16 cellular contexts compared by ENCODE assay signal in the genomic region with DNA sequence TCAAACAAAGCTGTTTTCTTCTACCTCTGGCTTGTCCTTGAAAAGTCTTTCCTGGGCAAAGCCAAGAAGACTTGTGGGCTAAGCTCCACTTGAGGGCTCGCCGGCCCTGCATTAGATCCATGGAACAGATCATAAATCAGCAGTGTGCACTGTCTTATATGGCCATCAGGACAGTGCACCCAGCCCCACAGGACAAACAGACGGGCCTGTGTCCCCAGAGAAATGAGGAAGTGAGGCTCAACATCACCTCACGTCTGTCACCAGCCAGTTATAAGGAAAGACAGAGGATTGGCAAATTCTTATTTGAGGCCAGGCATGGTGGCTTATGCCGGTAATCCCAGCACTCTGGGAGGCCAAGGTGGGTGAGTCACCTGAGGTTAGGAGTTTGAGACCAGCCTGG. TPM values are rescaled to one million over a fixed set of nuclear protein-coding genes. Genes with fewer than 3 reads are reported as not detected.
"Had no signal": no experiment of that assay in that cellular context is flagged by ENCODE, and none has a peak within 500 bp of the region (broad histone marks: within the 10 kb centered on the region; RNA-seq: fewer than 3 reads in every experiment).

No MANE protein-coding gene starts in this region.

- H3K4me3 ChIP-seq: esophagus muscularis mucosa, psoas muscle, right lobe of liver, spleen, upper lobe of left lung had no signal

- H3K4me3 Mint-ChIP-seq: activated CD4-positive, alpha-beta memory T cell treated with anti-CD3 and anti-CD28 coated beads for 36 hours; activated T-cell treated with anti-CD3 and anti-CD28 coated beads, Interleukin-2, amount 50 U/mL, for 4 hours; nephron had no signal

- H3K4me1 ChIP-seq: esophagus muscularis mucosa, psoas muscle, right lobe of liver, spleen, upper lobe of left lung had no signal

- ATAC-seq: activated naive CD4-positive, alpha-beta T cell treated with anti-CD3 and anti-CD28 coated beads, Interleukin-2, amount 50 U/mL, for 72 hours; activated T-cell treated with anti-CD3 and anti-CD28 coated beads, Interleukin-2, amount 50 U/mL, for 4 hours; psoas muscle; right lobe of liver had no signal

- H3K36me3 ChIP-seq: esophagus muscularis mucosa, right lobe of liver, spleen, upper lobe of left lung had no signal

- H3K27me3 ChIP-seq: right lobe of liver, upper lobe of left lung had no signal

- H3K27ac Mint-ChIP-seq: activated CD4-positive, alpha-beta memory T cell treated with anti-CD3 and anti-CD28 coated beads for 36 hours had no signal

- H3K9me3 Mint-ChIP-seq: activated CD4-positive, alpha-beta memory T cell treated with anti-CD3 and anti-CD28 coated beads for 36 hours; activated naive CD4-positive, alpha-beta T cell treated with anti-CD3 and anti-CD28 coated beads, Interleukin-2, amount 50 U/mL, for 72 hours; activated T-cell treated with anti-CD3 and anti-CD28 coated beads, Interleukin-2, amount 50 U/mL, for 4 hours; nephron had no signal

- H3K27ac ChIP-seq: esophagus muscularis mucosa, psoas muscle, right lobe of liver, spleen, upper lobe of left lung had no signal

- DNase-seq: activated CD4-positive, alpha-beta memory T cell treated with anti-CD3 and anti-CD28 coated beads for 36 hours; activated effector memory CD4-positive, alpha-beta T cell treated with anti-CD3 and anti-CD28 coated beads, Interleukin-2, amount 50 U/mL, for 16 hours; activated T-cell treated with anti-CD3 and anti-CD28 coated beads, Interleukin-2, amount 50 U/mL, for 4 hours; psoas muscle; right lobe of liver; spleen; stimulated activated CD4-positive, alpha-beta T cell treated with anti-CD3 and anti-CD28 coated beads, Interleukin-1b, Interleukin-23, amount 100 ng/mL, for 48 hours; stimulated activated naive CD4-positive, alpha-beta T cell treated with Interleukin-2 at 50 U/mL for 16 hours; upper lobe of left lung had no signal

- H3K9me3 ChIP-seq: esophagus muscularis mucosa, psoas muscle, right lobe of liver, spleen, upper lobe of left lung had no signal

- H3K36me3 Mint-ChIP-seq: activated CD4-positive, alpha-beta memory T cell treated with anti-CD3 and anti-CD28 coated beads for 36 hours; activated naive CD4-positive, alpha-beta T cell treated with anti-CD3 and anti-CD28 coated beads, Interleukin-2, amount 50 U/mL, for 72 hours had no signal

RNA-seq across cellular contexts. Expression of a gene that starts 28.8 kb away (rescaled TPM):
- total RNA-seq: activated CD4-positive, alpha-beta memory T cell treated with anti-CD3 and anti-CD28 coated beads for 36 hours; activated naive CD4-positive, alpha-beta T cell treated with anti-CD3 and anti-CD28 coated beads, Interleukin-2, amount 50 U/mL, for 72 hours; esophagus muscularis mucosa; fibroblast of villous mesenchyme; lung microvascular endothelial cell; osteoblast; psoas muscle; T-helper 2 cell treated with Interferon-gamma antibody and Interleukin-4, amounts not matched to agents 100 ng/mL and 5 ng/mL, for 36 hours had no signal
